ENCODE assay signal across 21 cellular contexts in genomic region chr18:75418293-75418692, GRCh38. TPM values are rescaled to one million over a fixed set of nuclear protein-coding genes. Genes with fewer than 3 reads are reported as not detected.
"Had no signal": no experiment of that assay in that cellular context is flagged by ENCODE, and none has a peak within 500 bp of the region (broad histone marks: within the 10 kb centered on the region; RNA-seq: fewer than 3 reads in every experiment).

No MANE protein-coding gene starts in this region.

- H3K4me3 ChIP-seq: adrenal gland, colonic mucosa, esophagus squamous epithelium, prostate gland, right lobe of liver, upper lobe of left lung had no signal

- H3K9me3 ChIP-seq: adrenal gland, colonic mucosa, esophagus squamous epithelium, prostate gland, right lobe of liver had no signal

- H3K27ac ChIP-seq: adrenal gland, colonic mucosa, esophagus squamous epithelium, prostate gland, right lobe of liver, upper lobe of left lung, WERI-Rb-1 had no signal

- DNase-seq: activated CD4-positive, alpha-beta memory T cell treated with anti-CD3 and anti-CD28 coated beads for 36 hours; activated CD8-positive, alpha-beta memory T cell treated with anti-CD3 and anti-CD28 coated beads, Interleukin-2, amount 10 ng/mL, durations not matched to agents 7 days and 5 days; activated T-cell treated with anti-CD3 and anti-CD28 coated beads, Interleukin-2, amount 50 U/mL, for 1 hour; adrenal gland; caudate nucleus; colonic mucosa; esophagus squamous epithelium; hypothalamus; mesendoderm; right lobe of liver; upper lobe of left lung; WERI-Rb-1 had no signal

- ATAC-seq: activated CD8-positive, alpha-beta memory T cell treated with anti-CD3 and anti-CD28 coated beads, Interleukin-2, amount 10 ng/mL, durations not matched to agents 7 days and 5 days; right lobe of liver had no signal

- H3K4me1 ChIP-seq: adrenal gland, colonic mucosa, esophagus squamous epithelium, right lobe of liver, upper lobe of left lung had no signal

- H3K27me3 ChIP-seq: adrenal gland, colonic mucosa, esophagus squamous epithelium, right lobe of liver, upper lobe of left lung had no signal

- H3K36me3 ChIP-seq: adrenal gland, colonic mucosa, esophagus squamous epithelium, prostate gland, right lobe of liver, upper lobe of left lung, WERI-Rb-1 had no signal

RNA-seq across cellular contexts. Expression of gene SMIM21, which starts 9.2 kb away (rescaled TPM):
- total RNA-seq: activated CD4-positive, alpha-beta memory T cell treated with anti-CD3 and anti-CD28 coated beads for 36 hours; activated CD8-positive, alpha-beta memory T cell treated with anti-CD3 and anti-CD28 coated beads, Interleukin-2, amount 10 ng/mL, durations not matched to agents 7 days and 5 days; activated T-helper 2 cell treated with anti-CD3 and anti-CD28 coated beads, Interferon-gamma antibody, Interleukin-2, Interleukin-4, amounts not matched to agents 10 μg/mL and 5 μg/mL and 100 μg/mL, durations not matched to agents 14 hours and 24 hours and 36 hours; adrenal gland; colonic mucosa; esophagus squamous epithelium; fibroblast of villous mesenchyme; glomerular endothelial cell; kidney epithelial cell; lower leg skin; neural crest cell; osteoblast; right lobe of liver; temporal lobe; upper lobe of left lung had no signal
- polyA plus RNA-seq: adrenal gland had no signal
